Comparison of ENCODE assay signal across 1 cellular context in genomic region chr16:28549301-28549899, GRCh38.
A peak's percentile ranks its signal among the peaks of the same experiment; 100 is the strongest.
TF ChIP-seq lines count a peak whose summit lies in the region.

No MANE protein-coding gene starts in this region.

TF ChIP-seq in GM12878, 131 proteins besides CTCF, POLR2A, EP300 and RAD21:
- TF ChIP-seq JUNB (IDR thresholded peaks at IDR 0.05) (no peak), SMC3 (IDR thresholded peaks at IDR 0.05; ENCODE audit: borderline replicate concordance, low read length) (peak; percentile 65; the same call in 1 of the 2 replicates), ZNF217 (IDR thresholded peaks at IDR 0.05) (no peak)
